8 cellular contexts compared by ENCODE assay signal in genomic region chr16:4358831-4359561, GRCh38. TPM values are rescaled to one million over a fixed set of nuclear protein-coding genes. Genes with fewer than 3 reads are reported as not detected.
DNase-seq lines count a peak whose midpoint lies in the region; ATAC-seq and TF ChIP-seq lines count a peak whose summit lies in the region.

No MANE protein-coding gene starts in this region.

- H3K36me3 ChIP-seq in MG63 (peaks cover 2% of the 10 kb centered on the region), neutrophil (peaks cover 100% of the 10 kb centered on the region), tibial artery (peaks cover 0 to 42% (median 23%) of the 10 kb centered on the region in 3 donors)

- H3K27ac ChIP-seq in neutrophil: no peak overlapping the region
- no peak overlapping the region for H3K27ac ChIP-seq in tibial artery

- H3K27me3 ChIP-seq in MG63 (no peaks in the 10 kb centered on the region), neutrophil (no peaks in the 10 kb centered on the region), tibial artery (no peaks in the 10 kb centered on the region)

- intact Hi-C loops in tibial artery (cut with DNase I; ENCODE audit: low total_unique reads): loop anchor here (2.0 kb wide), 1 partner anchor 44 kb away; no protein-coding TSS in a partner anchor

- peak; percentile 90 for TF ChIP-seq CTCF in epithelial cell of proximal tubule (conservative IDR thresholded peaks at IDR 0.05; ENCODE audit: low read depth, low read length)
- peak; percentile 89 for TF ChIP-seq CTCF in neutrophil (IDR thresholded peaks at IDR 0.05)
- peak; percentile 96 to 99 for TF ChIP-seq CTCF in tibial artery (IDR thresholded peaks at IDR 0.05)

- no peak overlapping the region for H3K4me3 ChIP-seq in MG63
- H3K4me3 ChIP-seq in epithelial cell of proximal tubule (ENCODE audit: low read depth, low read length): no peak overlapping the region
- H3K4me3 ChIP-seq in neutrophil (ENCODE audit: low read depth in 1 of 2, low read length in 1 of 2): no peak overlapping the region
- H3K4me3 ChIP-seq in tibial artery: no peak overlapping the region

- peak; percentile 83 for DNase-seq in D341Med (ENCODE audit: low spot score)
- DNase-seq in MG63: peak; percentile 58
- DNase-seq in activated CD8-positive, alpha-beta memory T cell treated with anti-CD3 and anti-CD28 coated beads for 48 hours (ENCODE audit: low read depth in 2 of 3, low spot score in 2 of 3): peak in 2 of 3 experiments; percentile 55 to 65
- DNase-seq in epithelial cell of proximal tubule (ENCODE audit: low read depth): no peak
- DNase-seq in tibial artery: peak in 1 of 2 donors; percentile 77

- H3K9me3 ChIP-seq in MG63 (no peaks in the 10 kb centered on the region), neutrophil (no peaks in the 10 kb centered on the region), tibial artery (no peaks in the 10 kb centered on the region)

- H3K4me1 ChIP-seq in neutrophil (ENCODE audit: control insufficient read depth in 1 of 2, insufficient read depth in 1 of 2, low read depth in 1 of 2, low read length in 1 of 2): no peaks in the 10 kb centered on the region
- peaks cover 0 to 8% (median 2%) of the 10 kb centered on the region in 4 donors for H3K4me1 ChIP-seq in tibial artery

- ATAC-seq in HG02642 (IDR thresholded peaks at IDR 0.05; ENCODE audit: poor library complexity, unreplicated experiment) (no peak), GM18519 (IDR thresholded peaks at IDR 0.05; ENCODE audit: low FRiP score, unreplicated experiment) (no peak)

RNA-seq across cellular contexts. Expression of gene PAM16, which starts 7.9 kb away (rescaled TPM):
- total RNA-seq in MG63 (2014; rRNA removed; shearing (Covaris generic); ENCODE audit: low replicate concordance): 84.1 and 105 TPM in 2 replicates
- total RNA-seq in epithelial cell of proximal tubule: 75.1 and 87.4 TPM in 2 replicates

RNA-seq across cellular contexts. Expression of gene VASN, which starts 12.7 kb away (rescaled TPM):
- 55.7 and 68.7 TPM in 2 replicates for total RNA-seq in MG63 (2014; rRNA removed; shearing (Covaris generic); ENCODE audit: low replicate concordance)
- 19.0 and 33.7 TPM in 2 replicates for total RNA-seq in epithelial cell of proximal tubule

RNA-seq across cellular contexts. Expression of gene GLIS2, which starts 43.1 kb away (rescaled TPM):
- total RNA-seq in MG63 (2014; rRNA removed; shearing (Covaris generic); ENCODE audit: low replicate concordance): 0.22 and 2.1 TPM in 2 replicates
- total RNA-seq in epithelial cell of proximal tubule: 2.2 and 4.6 TPM in 2 replicates

RNA-seq across cellular contexts. Expression of gene CORO7, which starts 57.4 kb away (rescaled TPM):
- 7.5 and 9.2 TPM in 2 replicates for total RNA-seq in MG63 (2014; rRNA removed; shearing (Covaris generic); ENCODE audit: low replicate concordance)
- total RNA-seq in epithelial cell of proximal tubule: 35.5 and 101 TPM in 2 replicates
